8 cellular contexts compared by ENCODE assay signal in genomic region chr1:68273530-68273929, GRCh38.
"Had no signal": no experiment of that assay in that cellular context is flagged by ENCODE, and none has a peak within 500 bp of the region (broad histone marks: within the 10 kb centered on the region; RNA-seq: fewer than 3 reads in every experiment).

No MANE protein-coding gene starts in this region.

- H3K4me3 ChIP-seq: GM23338, K562 had no signal

- H3K27ac Mint-ChIP-seq: GM23338, H9 had no signal

- FAIRE-seq: H1, H54, HTR-8/SVneo, K562 had no signal

- DNase-seq: H9, HCEC 1CT, IMR-90 had no signal

- H2AFZ ChIP-seq: GM23338 had no signal

- H3K4me2 ChIP-seq: GM23338 had no signal

- H3K4me3 Mint-ChIP-seq: GM23338, H9 had no signal

- H3K9me3 Mint-ChIP-seq: GM23338 had no signal
